8 cellular contexts compared by ENCODE assay signal in genomic region chr2:47069628-47070154, GRCh38.
A peak's percentile ranks its signal among the peaks of the same experiment; 100 is the strongest.
DNase-seq lines count a peak whose midpoint lies in the region; ATAC-seq and TF ChIP-seq lines count a peak whose summit lies in the region.

No MANE protein-coding gene starts in this region.

- 0 out of 2 replicates have a peak overlapping the region, but pooled peaks have one; percentile 7 for H3K9ac ChIP-seq in BLaER1

- peaks cover 28% of the 10 kb centered on the region for H3K4me1 Mint-ChIP-seq in activated CD4-positive, alpha-beta T cell treated with anti-CD3 and anti-CD28 coated beads, Interleukin-2, amount 10 ng/mL, durations not matched to agents 7 days and 5 days

- peaks cover 37% of the 10 kb centered on the region for H3K36me3 Mint-ChIP-seq in activated CD4-positive, alpha-beta T cell treated with anti-CD3 and anti-CD28 coated beads, Interleukin-2, amount 10 ng/mL, durations not matched to agents 7 days and 5 days (ENCODE audit: low read depth)

- intact Hi-C loops in Panc1 (cut with micrococcal nuclease; ENCODE audit: unreplicated experiment) (no loop called here), posterior vena cava (cut with DNase I) (loop anchor here (10.0 kb wide), 2 partner anchors 95 to 435 kb away; no protein-coding TSS in a partner anchor)

- in situ Hi-C loops in Panc1 (cut with HindIII; ENCODE audit: low pct_unique_long_range_greater_than_20kb, low sequenced_read_pairs), result no loop called here

- H3K9me3 ChIP-seq in BLaER1, result no peaks in the 10 kb centered on the region
- H3K9me3 ChIP-seq in Panc1 (ENCODE audit: control insufficient read depth, insufficient read depth, low read depth, low read length), result no peaks in the 10 kb centered on the region

- H3K27ac ChIP-seq in BLaER1 (no peak overlapping the region), Panc1 (ENCODE audit: low read length) (peak overlapping the region; percentile 85)

- H3K36me3 ChIP-seq in BLaER1, result peaks cover 97% of the 10 kb centered on the region
- no peaks in the 10 kb centered on the region for H3K36me3 ChIP-seq in Panc1 (ENCODE audit: control insufficient read depth, insufficient read depth, low read length)

- peaks cover 100% of the 10 kb centered on the region for H4K20me1 ChIP-seq in BLaER1

- CTCF ChIA-PET in Panc1 (lab: Charles Lee), result no interaction called here
- CTCF ChIA-PET in activated CD4-positive, alpha-beta T cell treated with anti-CD3 and anti-CD28 coated beads, Interleukin-2, amount 10 ng/mL, durations not matched to agents 7 days and 5 days (lab: Charles Lee), result no interaction called here

- DNase-seq in Panc1 (ENCODE audit: low read depth, low spot score) (no peak), fibroblast of pulmonary artery (ENCODE audit: low read depth) (peak; percentile 74), occipital lobe (lab: John Stamatoyannopoulos, UW) (peak; percentile 62), posterior vena cava (ENCODE audit: low spot score) (no peak), activated T-cell treated with anti-CD3 and anti-CD28 coated beads for 4 hours (no peak)
- DNase-seq in activated CD4-positive, alpha-beta T cell treated with anti-CD3 and anti-CD28 coated beads, Interleukin-2, amount 10 ng/mL, durations not matched to agents 7 days and 5 days, result no peak

- no peak overlapping the region for H3K4me3 Mint-ChIP-seq in activated CD4-positive, alpha-beta T cell treated with anti-CD3 and anti-CD28 coated beads, Interleukin-2, amount 10 ng/mL, durations not matched to agents 7 days and 5 days

- peak overlapping the region; percentile 87 for H3K4me2 ChIP-seq in BLaER1

- H3K27ac Mint-ChIP-seq in activated CD4-positive, alpha-beta T cell treated with anti-CD3 and anti-CD28 coated beads, Interleukin-2, amount 10 ng/mL, durations not matched to agents 7 days and 5 days, result no peak overlapping the region

- H3K4me1 ChIP-seq in BLaER1 (peaks cover 84% of the 10 kb centered on the region), Panc1 (ENCODE audit: control insufficient read depth, insufficient read depth, low read length) (peaks cover 36% of the 10 kb centered on the region)

- no peak for TF ChIP-seq CTCF in Panc1 (IDR thresholded peaks at IDR 0.05)
- TF ChIP-seq CTCF in fibroblast of pulmonary artery (IDR thresholded peaks at IDR 0.05; ENCODE audit: low read length, missing control alignments), result no peak

- no TSS peak for BruUV-seq in Panc1 (replicated peaks; lab: Mats Ljungman, UMichigan)

- POLR2A ChIA-PET in Panc1 (lab: Charles Lee), result interaction anchor here (0.6 kb wide), 1 partner anchor 233 kb away, joined by 3 read pairs; no protein-coding TSS in a partner anchor
- POLR2A ChIA-PET in activated CD4-positive, alpha-beta T cell treated with anti-CD3 and anti-CD28 coated beads, Interleukin-2, amount 10 ng/mL, durations not matched to agents 7 days and 5 days (lab: Charles Lee), result no interaction called here

- no peaks in the 10 kb centered on the region for H3K27me3 ChIP-seq in BLaER1
- no peaks in the 10 kb centered on the region for H3K27me3 ChIP-seq in Panc1 (ENCODE audit: control insufficient read depth, insufficient read depth, low read length)

- peak; percentile 84 for ATAC-seq in Panc1
- ATAC-seq in HG02623 (IDR thresholded peaks at IDR 0.05; ENCODE audit: unreplicated experiment), result no peak

- no peaks in the 10 kb centered on the region for H3K27me3 Mint-ChIP-seq in activated CD4-positive, alpha-beta T cell treated with anti-CD3 and anti-CD28 coated beads, Interleukin-2, amount 10 ng/mL, durations not matched to agents 7 days and 5 days

- no peak overlapping the region; the same call in 1 of the 2 replicates for H3K4me3 ChIP-seq in BLaER1
- H3K4me3 ChIP-seq in Panc1 (ENCODE audit: low read depth in 2 of 2, low read length in 2 of 2), result no peak overlapping the region
- no peak overlapping the region for H3K4me3 ChIP-seq in fibroblast of pulmonary artery (replicated peaks; ENCODE audit: low read depth, low read length)

- no peaks in the 10 kb centered on the region for H3K9me3 Mint-ChIP-seq in activated CD4-positive, alpha-beta T cell treated with anti-CD3 and anti-CD28 coated beads, Interleukin-2, amount 10 ng/mL, durations not matched to agents 7 days and 5 days

Comparison
In these comparisons a context has a peak if more than half of its experiments do, and no peak if none do; other contexts are left out.
1. DNase-seq: peak in fibroblast of pulmonary artery (single experiment) and occipital lobe (single experiment); none in Panc1 (single experiment), posterior vena cava (single experiment), activated CD4-positive, alpha-beta T cell treated with anti-CD3 and anti-CD28 coated beads, Interleukin-2, amount 10 ng/mL, durations not matched to agents 7 days and 5 days (single experiment) and activated T-cell treated with anti-CD3 and anti-CD28 coated beads for 4 hours (single experiment).